ENCODE assay signal across 19 cellular contexts in the genomic region with DNA sequence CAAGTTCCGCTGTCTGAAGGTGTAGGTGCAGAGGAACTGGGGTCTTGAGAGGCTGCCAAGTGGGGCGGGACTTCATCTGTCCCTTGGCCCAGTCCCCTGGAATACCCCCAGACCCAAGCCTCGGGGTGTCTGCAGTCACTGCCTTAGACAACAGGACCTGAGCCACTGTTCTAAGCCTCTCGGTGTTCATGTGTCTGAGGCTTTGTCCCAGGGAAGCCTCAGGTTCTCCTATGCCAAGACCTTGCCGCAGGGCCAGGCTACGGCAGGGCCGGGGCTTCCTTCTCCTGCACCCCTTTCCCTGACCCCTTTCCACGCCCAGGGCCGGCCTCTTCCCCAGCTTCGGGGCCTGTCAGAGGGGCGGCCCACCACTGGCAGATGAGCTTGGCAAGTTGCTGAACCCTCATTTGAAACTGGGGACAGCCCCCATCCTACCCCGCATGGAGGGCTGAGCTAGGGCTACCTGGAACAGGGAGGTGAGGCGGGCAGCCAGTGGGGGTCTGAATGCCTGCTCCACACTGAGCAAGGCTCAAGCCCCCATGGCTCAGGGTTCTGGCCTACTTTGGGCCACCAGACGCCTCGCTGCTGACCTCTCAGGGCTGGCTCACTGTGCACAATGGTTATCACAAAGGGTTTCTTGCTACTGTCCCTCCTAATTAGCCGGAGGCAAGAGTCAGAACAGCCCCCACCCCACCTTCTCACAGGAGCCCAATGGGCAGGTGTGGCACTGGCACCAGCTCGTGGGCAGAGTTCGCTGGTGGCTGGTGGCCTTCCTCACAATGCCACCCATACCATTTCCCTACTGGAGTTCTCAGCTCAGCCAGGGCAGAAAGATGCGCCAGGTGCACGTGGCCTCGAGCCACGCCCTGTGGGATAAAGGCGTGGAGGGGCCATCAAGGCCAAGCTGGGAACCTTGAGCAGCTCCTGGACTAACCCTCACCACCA. TPM values are rescaled to one million over a fixed set of nuclear protein-coding genes. Genes with fewer than 3 reads are reported as not detected.
A peak's percentile ranks its signal among the peaks of the same experiment; 100 is the strongest.
DNase-seq lines count a peak whose midpoint lies in the region; ATAC-seq, FAIRE-seq and TF ChIP-seq lines count a peak whose summit lies in the region.
"Had no signal": no experiment of that assay in that cellular context is flagged by ENCODE, and none has a peak within 500 bp of the region (broad histone marks: within the 10 kb centered on the region; RNA-seq: fewer than 3 reads in every experiment).

No MANE protein-coding gene starts in this region.

- peaks cover 6% of the 10 kb centered on the region in 2 donors for H3K27me3 Mint-ChIP-seq in stimulated activated naive B cell treated with anti-CD40 and anti-IgM and Interleukin-4, amounts not matched to agents 10 μg/mL and 1 μg/mL and 100 μg/mL, for 72 hours

- TF ChIP-seq EP300 in GM12878 (IDR thresholded peaks at IDR 0.05; ENCODE audit: borderline replicate concordance in 1 of 2, control insufficient read depth in 1 of 2, low read depth in 2 of 2, low read length in 2 of 2): no peak

- H3K9me3 ChIP-seq in GM12878 (replicated peaks; ENCODE audit: control insufficient read depth, insufficient read depth, low read length): peaks cover 3% of the 10 kb centered on the region; the same call in 2 of the 3 replicates
- no peaks in the 10 kb centered on the region for H3K9me3 ChIP-seq in mucosa of descending colon
- H3K9me3 ChIP-seq: BE2C, SJCRH30 had no signal

- H2AFZ ChIP-seq in GM12878 (ENCODE audit: control insufficient read depth, low read depth, low read length): no peak overlapping the region
- H2AFZ ChIP-seq: GM23338 had no signal

- H3K27me3 ChIP-seq in GM12878 (replicated peaks in 1 of 2; ENCODE audit: control insufficient read depth in 2 of 2, insufficient read depth in 2 of 2, low read length in 1 of 2): no peaks in the 10 kb centered on the region
- H3K27me3 ChIP-seq: BE2C, SJCRH30 had no signal

- RAD21 ChIA-PET in GM12878 (lab: Charles Lee; ENCODE audit: unreplicated experiment): interaction anchor here (0.7 to 4.4 kb wide), 5 partner anchors 9 to 246 kb away, joined by 3 to 30 read pairs (median 19); partner anchors contain the start of gene CARHSP1

- TF ChIP-seq CTCF in GM12878 (IDR thresholded peaks at IDR 0.05 in 2 of 3, conservative IDR thresholded peaks at IDR 0.05 in 1 of 3; ENCODE audit: control insufficient read depth in 2 of 3, extremely low read depth in 1 of 3, insufficient read depth in 1 of 3, low read depth in 3 of 3, low read length in 3 of 3) (no peak), mucosa of descending colon (IDR thresholded peaks at IDR 0.05) (no peak)

- ATAC-seq in GM12878: no peak
- ATAC-seq in mucosa of descending colon: peak; percentile 6
- ATAC-seq in stimulated activated naive B cell treated with anti-CD40 and anti-IgM and Interleukin-4, amounts not matched to agents 10 μg/mL and 1 μg/mL and 100 μg/mL, for 72 hours (replicated peaks): no peak
- ATAC-seq in GM19397 (IDR thresholded peaks at IDR 0.05; ENCODE audit: unreplicated experiment): no peak
- ATAC-seq: GM23338 had no signal

- H3K79me2 ChIP-seq in GM12878 (ENCODE audit: control insufficient read depth, insufficient read depth, low read length): peaks cover 10% of the 10 kb centered on the region

- H3K4me3 ChIP-seq in GM12878: no peak overlapping the region
- H3K4me3 ChIP-seq in mucosa of descending colon: no peak overlapping the region
- H3K4me3 ChIP-seq: GM23338, SJCRH30 had no signal

- peak overlapping the region; percentile 99 for H3K27ac Mint-ChIP-seq in stimulated activated naive B cell treated with anti-CD40 and anti-IgM and Interleukin-4, amounts not matched to agents 10 μg/mL and 1 μg/mL and 100 μg/mL, for 72 hours
- H3K27ac Mint-ChIP-seq: GM23338 had no signal

- H3K4me1 Mint-ChIP-seq in stimulated activated naive B cell treated with anti-CD40 and anti-IgM and Interleukin-4, amounts not matched to agents 10 μg/mL and 1 μg/mL and 100 μg/mL, for 72 hours: peaks cover 50 to 85% of the 10 kb centered on the region in 2 donors

- H3K4me3 Mint-ChIP-seq in stimulated activated naive B cell treated with anti-CD40 and anti-IgM and Interleukin-4, amounts not matched to agents 10 μg/mL and 1 μg/mL and 100 μg/mL, for 72 hours: peak overlapping the region in 1 of 2 donors; percentile 46
- H3K4me3 Mint-ChIP-seq: GM23338 had no signal

- WGBS in GM12878 (ENCODE audit: insufficient coverage, insufficient replicate concordance, low lambda C conversion rate, missing lambda C conversion rate): 95% methylated on average over 23 of the region's 23 CpGs

- no peaks in the 10 kb centered on the region for H3K9me3 Mint-ChIP-seq in stimulated activated naive B cell treated with anti-CD40 and anti-IgM and Interleukin-4, amounts not matched to agents 10 μg/mL and 1 μg/mL and 100 μg/mL, for 72 hours
- H3K9me3 Mint-ChIP-seq: GM23338 had no signal

- H3K4me1 ChIP-seq in GM12878 (ENCODE audit: control insufficient read depth, insufficient read depth, low read length): peaks cover 42% of the 10 kb centered on the region
- H3K4me1 ChIP-seq in mucosa of descending colon (ENCODE audit: low read depth): peaks cover 18% of the 10 kb centered on the region

- no TSS peak for BruUV-seq in GM12878 (replicated peaks; lab: Mats Ljungman, UMichigan)

- no peak for TF ChIP-seq RAD21 in GM12878 (IDR thresholded peaks at IDR 0.05; ENCODE audit: insufficient read depth, low read depth, low read length)

- intact Hi-C loops in GM12878 (cut with micrococcal nuclease; ENCODE audit: unreplicated experiment): no loop called here
- intact Hi-C loops in mucosa of descending colon (cut with DNase I, micrococcal nuclease): loop anchor here (5.0 to 10.0 kb wide), 3 partner anchors 53 to 234 kb away; no protein-coding TSS in a partner anchor

- SMC1A ChIA-PET in GM12878 (lab: Charles Lee; ENCODE audit: uncharacterized antibody, unreplicated experiment): interaction anchor here (0.9 to 3.9 kb wide), 5 partner anchors 8 to 264 kb away, joined by 3 to 18 read pairs (median 5); no protein-coding TSS in a partner anchor

- H3K36me3 ChIP-seq in GM12878 (ENCODE audit: control insufficient read depth in 2 of 2, insufficient read depth in 2 of 2, low read length in 1 of 2) (peaks cover 20 to 30% of the 10 kb centered on the region in 2 experiments), mucosa of descending colon (ENCODE audit: low read depth) (peaks cover 4% of the 10 kb centered on the region)

- peaks cover 55 to 64% of the 10 kb centered on the region in 2 donors for H3K36me3 Mint-ChIP-seq in stimulated activated naive B cell treated with anti-CD40 and anti-IgM and Interleukin-4, amounts not matched to agents 10 μg/mL and 1 μg/mL and 100 μg/mL, for 72 hours

- H3K9ac ChIP-seq in GM12878 (ENCODE audit: control insufficient read depth, insufficient read depth, low read length): no peak overlapping the region

- H3K27ac ChIP-seq in GM12878 (ENCODE audit: control insufficient read depth, insufficient read depth): no peak overlapping the region
- H3K27ac ChIP-seq: HL-60 had no signal

- TF ChIP-seq POLR2A in GM18526 (IDR thresholded peaks at IDR 0.05; ENCODE audit: extremely low read depth, insufficient read length) (peak; percentile 25), GM12878 (IDR thresholded peaks at IDR 0.05; ENCODE audit: low read depth, low read length) (peak; percentile 18; the same call in 1 of the 2 replicates)

- DNase-seq in GM12878 (ENCODE audit: low read depth, low spot score) (no peak), mucosa of descending colon (peak in 2 of 3 donors; percentile 43 to 47), COLO829 (ENCODE audit: low spot score) (no peak), cortex of kidney (lab: John Stamatoyannopoulos, UW) (no peak)
- no peak for DNase-seq in stimulated activated naive B cell treated with anti-CD40 and anti-IgM and Interleukin-4, amounts not matched to agents 10 μg/mL and 1 μg/mL and 100 μg/mL, for 72 hours
- DNase-seq: KG1, NCI-H1048, NCI-H146, NCI-H2227 treated with DMSO at 0.1 percent for 48 hours, NCI-H526 had no signal

- in situ Hi-C loops in GM12878 (cut with MboI): no loop called here

- H4K20me1 ChIP-seq in GM12878 (ENCODE audit: control insufficient read depth, insufficient read depth): no peaks in the 10 kb centered on the region

- H3K4me2 ChIP-seq in GM12878 (ENCODE audit: control insufficient read depth, insufficient read depth): no peak overlapping the region
- H3K4me2 ChIP-seq: GM23338 had no signal

- FAIRE-seq in GM12878 (lab: Jason Lieb, UNC): no peak
- FAIRE-seq: GM19239 had no signal

- POLR2A ChIA-PET in GM12878 (lab: Charles Lee): no interaction called here

- CTCF ChIA-PET in GM12878 (lab: Yijun Ruan, JAX): interaction anchor here (1.0 to 3.7 kb wide), 9 partner anchors 9 to 250 kb away, joined by 3 to 31 read pairs (median 3); no protein-coding TSS in a partner anchor

RNA-seq across cellular contexts. Expression of gene LITAFD, which starts 7.1 kb away (rescaled TPM):
- total RNA-seq in GM12878 (2013; cell fraction: nucleolus; rRNA removed): not detected in 2 replicates
- not detected in 2 replicates for total RNA-seq in GM12878 (2014; rRNA removed)
- total RNA-seq in GM12878 (2014; rRNA removed; fragmentation: Illumina TruSeq; extraction: Trizol): not detected in 2 replicates
- not detected in 2 replicates for total RNA-seq in GM12878 (2021)
- not detected for polyA plus RNA-seq in GM12878 (2011; ENCODE audit: low read depth)
- polyA plus RNA-seq in GM12878 (2011; rRNA removed): not detected in 2 replicates
- polyA plus RNA-seq in GM12878 (2011; cell fraction: cytosol; rRNA removed): not detected in 2 replicates
- polyA plus RNA-seq in GM12878 (2011; cell fraction: nucleus; rRNA removed): not detected in 2 replicates
- polyA plus RNA-seq in GM12878 (2012): not detected in 2 replicates
- polyA plus RNA-seq in GM12878 (2014; fragmentation: Illumina TruSeq; extraction: Trizol): not detected in 2 replicates
- polyA plus RNA-seq in GM12878 (2014; fragmentation: Nextera tagmentation; extraction: Ambion mirVana): not detected
- polyA plus RNA-seq in GM12878 (2014; rRNA removed): not detected in 2 replicates
- polyA plus RNA-seq in GM12878 (2016; fragmentation: Nextera tagmentation; extraction: Ambion mirVana): not detected
- polyA minus RNA-seq in GM12878 (2011; rRNA and poly(A)+ RNA removed): not detected in 2 replicates
- polyA minus RNA-seq in GM12878 (2011; cell fraction: cytosol; rRNA and poly(A)+ RNA removed): not detected in 2 replicates
- polyA minus RNA-seq in GM12878 (2011; cell fraction: nucleus; rRNA and poly(A)+ RNA removed): not detected in 2 replicates
- not detected for total RNA-seq in mucosa of descending colon
- total RNA-seq: GM23338, M059J, SJCRH30 had no signal
- polyA plus RNA-seq: AG04450, GM23338 had no signal

RNA-seq across cellular contexts. Expression of gene CARHSP1, which starts 20.4 kb away (rescaled TPM):
- 27.6 and 29.2 TPM in 2 replicates for total RNA-seq in GM12878 (2013; cell fraction: nucleolus; rRNA removed)
- total RNA-seq in GM12878 (2014; rRNA removed) (92.3 and 109 TPM in 2 replicates), GM12878 (2014; rRNA removed; fragmentation: Illumina TruSeq; extraction: Trizol) (40.5 and 45.0 TPM in 2 replicates), GM12878 (2021) (61.3 and 68.6 TPM in 2 replicates), mucosa of descending colon (10 to 100 TPM; 42.7 to 69.4 (median 56.8) TPM)
- polyA plus RNA-seq in GM12878 (2011; ENCODE audit: low read depth): 45.4 TPM
- polyA plus RNA-seq in GM12878 (2011; rRNA removed) (39.2 and 65.3 TPM in 2 replicates), GM12878 (2014; fragmentation: Illumina TruSeq; extraction: Trizol) (24.7 and 34.1 TPM in 2 replicates), GM12878 (2014; fragmentation: Nextera tagmentation; extraction: Ambion mirVana) (1 to 10 TPM; 5.5 to 8.4 TPM), GM12878 (2014; rRNA removed) (104 and 112 TPM in 2 replicates), GM12878 (2016; fragmentation: Nextera tagmentation; extraction: Ambion mirVana) (10 to 100 TPM; 83.2 to 86.2 TPM)
- 94.4 and 162 TPM in 2 replicates for polyA plus RNA-seq in GM12878 (2011; cell fraction: cytosol; rRNA removed)
- 80.8 and 81.4 TPM in 2 replicates for polyA plus RNA-seq in GM12878 (2011; cell fraction: nucleus; rRNA removed)
- 61.2 and 68.1 TPM in 2 replicates for polyA plus RNA-seq in GM12878 (2012)
- polyA minus RNA-seq in GM12878 (2011; rRNA and poly(A)+ RNA removed): 81.6 and 120 TPM in 2 replicates
- 39.4 and 40.0 TPM in 2 replicates for polyA minus RNA-seq in GM12878 (2011; cell fraction: cytosol; rRNA and poly(A)+ RNA removed)
- 15.8 and 26.4 TPM in 2 replicates for polyA minus RNA-seq in GM12878 (2011; cell fraction: nucleus; rRNA and poly(A)+ RNA removed)

Comparison
In these comparisons a context has a peak if more than half of its experiments do, and no peak if none do; other contexts are left out.
1. DNase-seq: peak in mucosa of descending colon (2 of 3); none in GM12878 (single experiment), stimulated activated naive B cell treated with anti-CD40 and anti-IgM and Interleukin-4, amounts not matched to agents 10 μg/mL and 1 μg/mL and 100 μg/mL, for 72 hours (single experiment), COLO829 (single experiment) and cortex of kidney (single experiment).